ENCODE assay signal across 8 cellular contexts in genomic region chr9:70411930-70412677, GRCh38. TPM values are rescaled to one million over a fixed set of nuclear protein-coding genes. Genes with fewer than 3 reads are reported as not detected.
DNase-seq lines count a peak whose midpoint lies in the region; ATAC-seq and TF ChIP-seq lines count a peak whose summit lies in the region.

No MANE protein-coding gene starts in this region.

- H3K27ac Mint-ChIP-seq in activated B cell treated with CpG ODN at 0.5 μM for 24 hours: peak overlapping the region; percentile 92
- H3K27ac Mint-ChIP-seq in central memory CD8-positive, alpha-beta T cell (ENCODE audit: low read depth): peak overlapping the region; percentile 100

- POLR2A ChIA-PET in activated B cell treated with CpG ODN at 0.5 μM for 24 hours (lab: Charles Lee): interaction anchor here (0.6 to 4.5 kb wide), 7 partner anchors 8 to 1382 kb away, joined by 3 to 37 read pairs (median 5); no protein-coding TSS in a partner anchor

- intact Hi-C loops in activated B cell treated with CpG ODN at 0.5 μM for 24 hours (cut with micrococcal nuclease): loop anchor here (1.0 to 10.0 kb wide), 8 partner anchors 8 to 1767 kb away; partner anchors contain the start of gene CEMIP2

- H3K36me3 Mint-ChIP-seq in activated B cell treated with CpG ODN at 0.5 μM for 24 hours (ENCODE audit: low read depth): peaks cover 9% of the 10 kb centered on the region
- peaks cover 33% of the 10 kb centered on the region for H3K36me3 Mint-ChIP-seq in central memory CD8-positive, alpha-beta T cell (ENCODE audit: insufficient read depth)

- CTCF ChIA-PET in activated B cell treated with CpG ODN at 0.5 μM for 24 hours (lab: Charles Lee): interaction anchor here (0.6 kb wide), 1 partner anchor 190 kb away, joined by 3 read pairs; no protein-coding TSS in a partner anchor

- H3K27me3 ChIP-seq in kidney epithelial cell (ENCODE audit: control insufficient read depth, insufficient read depth, low read length): no peaks in the 10 kb centered on the region

- ATAC-seq in GM19035 (IDR thresholded peaks at IDR 0.05; ENCODE audit: unreplicated experiment) (peak; percentile 25), activated B cell treated with CpG ODN at 0.5 μM for 24 hours (ENCODE audit: low read depth) (peak; percentile 12)
- ATAC-seq in central memory CD8-positive, alpha-beta T cell (replicated peaks; ENCODE audit: extremely low read depth, poor library complexity, severe bottlenecking): peak; percentile 4

- H3K4me1 Mint-ChIP-seq in activated B cell treated with CpG ODN at 0.5 μM for 24 hours: peaks cover 58% of the 10 kb centered on the region
- H3K4me1 Mint-ChIP-seq in central memory CD8-positive, alpha-beta T cell: peaks cover 61% of the 10 kb centered on the region

- TF ChIP-seq CTCF in AG09309 (IDR thresholded peaks at IDR 0.05; ENCODE audit: control insufficient read depth, insufficient read depth, low read depth, low read length, missing control alignments): no peak
- no peak for TF ChIP-seq CTCF in activated B cell treated with CpG ODN at 0.5 μM for 24 hours (IDR thresholded peaks at IDR 0.05)
- TF ChIP-seq CTCF in kidney epithelial cell (IDR thresholded peaks at IDR 0.05; ENCODE audit: insufficient read depth, low read length, poor library complexity, severe bottlenecking): no peak

- DNase-seq in AG09309 (ENCODE audit: low read depth) (no peak), HT-29 (ENCODE audit: low spot score) (peak; percentile 38), activated B cell treated with CpG ODN at 0.5 μM for 24 hours (peak; percentile 46), kidney epithelial cell (ENCODE audit: low read depth) (peak; percentile 80), NCI-H187 (lab: John Stamatoyannopoulos, UW) (no peak)
- DNase-seq in central memory CD8-positive, alpha-beta T cell (ENCODE audit: low spot score in 2 of 2): peak in 1 of 2 donors; percentile 47
- DNase-seq in stimulated activated CD4-positive, alpha-beta T cell treated with anti-CD3 and anti-CD28 coated beads, Interleukin-1b, Interleukin-23, amount 100 ng/mL, for 48 hours: peak; percentile 77

- no peaks in the 10 kb centered on the region for H3K27me3 Mint-ChIP-seq in activated B cell treated with CpG ODN at 0.5 μM for 24 hours
- no peaks in the 10 kb centered on the region for H3K27me3 Mint-ChIP-seq in central memory CD8-positive, alpha-beta T cell

- H3K4me3 ChIP-seq in AG09309 (ENCODE audit: control insufficient read depth, low read depth, low read length) (peak overlapping the region; percentile 94), kidney epithelial cell (ENCODE audit: low read depth, low read length) (peak overlapping the region; percentile 92)

- no peaks in the 10 kb centered on the region for H3K36me3 ChIP-seq in kidney epithelial cell (ENCODE audit: control insufficient read depth, insufficient read depth, low read length)

- no peaks in the 10 kb centered on the region for H3K9me3 Mint-ChIP-seq in activated B cell treated with CpG ODN at 0.5 μM for 24 hours
- no peaks in the 10 kb centered on the region for H3K9me3 Mint-ChIP-seq in central memory CD8-positive, alpha-beta T cell

- H3K4me3 Mint-ChIP-seq in activated B cell treated with CpG ODN at 0.5 μM for 24 hours: peak overlapping the region; percentile 93
- H3K4me3 Mint-ChIP-seq in central memory CD8-positive, alpha-beta T cell: peak overlapping the region; percentile 97

RNA-seq across cellular contexts. Expression of gene KLF9, which starts 2.4 kb away (rescaled TPM):
- 4.0 and 4.4 TPM in 2 replicates for total RNA-seq in HT-29 (2014; rRNA removed; shearing (Covaris generic))
- total RNA-seq in activated B cell treated with CpG ODN at 0.5 μM for 24 hours (5.2 and 6.3 TPM in 2 replicates), kidney epithelial cell (9.7 and 11.0 TPM in 2 replicates)

Comparison
In these comparisons a context has a peak if more than half of its experiments do, and no peak if none do; other contexts are left out.
1. DNase-seq: peak in HT-29 (single experiment), activated B cell treated with CpG ODN at 0.5 μM for 24 hours (single experiment), kidney epithelial cell (single experiment) and stimulated activated CD4-positive, alpha-beta T cell treated with anti-CD3 and anti-CD28 coated beads, Interleukin-1b, Interleukin-23, amount 100 ng/mL, for 48 hours (single experiment); none in AG09309 (single experiment) and NCI-H187 (0 of 2).
2. Peak in every context shown above with its lines, with median percentiles within 50 percentile points of each other: ATAC-seq.